Comparison of ENCODE assay signal across 2 cellular contexts in the genomic region with DNA sequence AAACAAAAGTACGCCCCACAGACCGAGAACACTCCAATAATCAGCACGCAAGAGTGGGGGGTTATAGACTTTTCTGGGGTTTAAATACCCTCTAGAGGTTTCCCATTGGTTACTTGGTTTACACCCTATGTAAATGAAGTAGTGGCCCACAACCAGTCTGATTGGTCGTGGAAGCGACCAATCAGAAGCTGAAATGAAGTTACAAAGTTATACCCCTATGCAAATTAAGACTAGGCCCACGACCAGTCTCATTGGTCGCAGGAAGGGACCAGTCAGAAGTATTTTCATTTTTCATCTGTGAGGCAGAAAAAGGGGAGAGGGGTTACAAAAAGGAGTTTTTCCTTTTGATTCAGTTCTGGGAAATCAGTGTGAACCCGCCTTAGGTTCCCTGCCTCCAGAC.
TF ChIP-seq lines count a peak whose summit lies in the region.

No MANE protein-coding gene starts in this region.

TF ChIP-seq in HCT116, 20 proteins besides CTCF, POLR2A, EP300 and RAD21:
- TF ChIP-seq ATF3 (IDR thresholded peaks at IDR 0.05) (no peak), TCF7L2 (IDR thresholded peaks at IDR 0.05; ENCODE audit: borderline replicate concordance, extremely low read depth, insufficient read depth, insufficient read length) (no peak), CBX3 (IDR thresholded peaks at IDR 0.05; ENCODE audit: low read depth) (no peak)

TF ChIP-seq in H1, 55 proteins besides CTCF, POLR2A, EP300 and RAD21:
- TF ChIP-seq KDM4A (IDR thresholded peaks at IDR 0.05; ENCODE audit: low read depth, low read length, severe bottlenecking) (no peak), TBP (IDR thresholded peaks at IDR 0.05; ENCODE audit: low read depth, low read length) (0 out of 2 replicates have a peak, but pooled peaks have one; percentile 12), JUN (IDR thresholded peaks at IDR 0.05; ENCODE audit: low read depth, low read length) (no peak)
